ENCODE assay signal across 8 cellular contexts in the genomic region with DNA sequence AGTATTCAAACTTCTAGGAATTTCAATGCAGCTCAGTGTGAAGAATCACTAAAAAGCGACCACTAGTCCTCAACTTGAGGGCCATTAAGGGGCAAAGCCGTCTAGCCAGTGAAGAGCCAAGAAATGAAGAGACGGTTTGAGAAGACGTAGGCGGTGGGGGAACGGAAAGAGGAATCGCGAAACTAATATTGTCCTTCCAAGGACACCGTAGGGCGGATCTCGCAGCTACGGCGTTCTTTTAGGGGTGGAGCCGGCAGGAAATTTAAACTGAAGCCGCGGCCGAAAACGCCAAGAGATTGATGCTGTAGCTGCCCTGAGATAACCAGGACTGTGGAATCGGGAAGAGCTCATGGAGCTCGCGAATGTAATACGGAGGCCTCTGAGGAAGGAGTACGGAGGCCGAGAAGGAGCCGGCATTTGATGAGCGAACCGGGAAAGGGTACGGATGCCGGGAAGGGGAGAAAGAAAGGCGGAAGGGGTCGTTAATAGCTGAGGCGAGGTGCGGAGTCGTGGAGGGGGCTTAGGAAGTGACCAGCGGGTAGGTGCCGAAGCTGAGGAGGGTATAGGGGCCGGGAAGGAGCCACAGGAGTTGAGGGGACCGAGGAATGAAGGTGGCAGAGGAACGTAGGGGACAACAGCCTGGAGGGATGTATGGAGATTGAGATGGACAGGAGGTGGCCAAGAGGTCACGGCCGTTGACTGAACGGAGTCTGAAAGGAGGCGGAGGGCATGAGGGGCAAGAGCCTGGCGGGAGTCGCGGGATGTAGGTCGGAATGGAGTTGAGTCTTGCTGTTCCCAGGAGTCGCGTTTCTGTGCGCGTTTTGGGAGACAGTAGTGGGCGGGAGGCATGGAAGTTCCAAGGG. TPM values are rescaled to one million over a fixed set of nuclear protein-coding genes. Genes with fewer than 3 reads are reported as not detected.
DNase-seq lines count a peak whose midpoint lies in the region; ATAC-seq, FAIRE-seq and TF ChIP-seq lines count a peak whose summit lies in the region.

A gene with protein sequence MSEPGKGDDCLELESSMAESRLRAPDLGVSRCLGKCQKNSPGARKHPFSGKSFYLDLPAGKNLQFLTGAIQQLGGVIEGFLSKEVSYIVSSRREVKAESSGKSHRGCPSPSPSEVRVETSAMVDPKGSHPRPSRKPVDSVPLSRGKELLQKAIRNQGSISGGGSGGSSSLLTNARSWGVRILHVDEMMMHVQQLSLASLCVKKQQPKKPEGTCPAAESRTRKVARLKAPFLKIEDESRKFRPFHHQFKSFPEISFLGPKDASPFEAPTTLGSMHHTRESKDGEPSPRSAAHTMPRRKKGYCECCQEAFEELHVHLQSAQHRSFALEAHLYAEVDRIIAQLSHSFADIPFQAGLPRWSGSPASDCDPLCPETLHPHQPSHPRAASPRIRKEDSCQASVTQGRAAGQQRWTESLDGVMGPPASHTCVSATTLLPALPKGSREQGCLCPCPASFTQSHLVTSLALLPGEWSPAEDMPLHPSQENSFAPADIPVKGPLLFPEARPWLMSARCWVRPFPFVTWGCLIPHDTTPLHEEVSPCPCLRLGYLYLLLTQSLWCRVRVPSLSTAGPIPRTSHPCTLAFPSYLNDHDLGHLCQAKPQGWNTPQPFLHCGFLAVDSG (plus strand): TSS at position 265 of the 863 bp plus-strand sequence. CDS start 156 bp downstream, at position 421.

- peaks cover 4 to 8% of the 10 kb centered on the region in 2 donors for H3K4me1 ChIP-seq in kidney (ENCODE audit: control insufficient read depth in 1 of 2, insufficient read depth in 1 of 2, low read depth in 1 of 2, low read length in 2 of 2)

- no peak for TF ChIP-seq CTCF in kidney (IDR thresholded peaks at IDR 0.05; ENCODE audit: borderline replicate concordance, extremely low read depth, insufficient read depth)

- no peak for FAIRE-seq in kidney (lab: Jason Lieb, UNC)

- intact Hi-C loops in kidney (cut with DNase I): no loop called here

- peak; percentile 98 for DNase-seq in DMS53 (lab: John Stamatoyannopoulos, UW)
- DNase-seq in NCI-H446 treated with DMSO at 0.1 percent for 48 hours (lab: John Stamatoyannopoulos, UW): peak; percentile 84
- peak; percentile 91 for DNase-seq in cerebellar cortex (ENCODE audit: low spot score)
- DNase-seq in kidney: peak; percentile 84
- DNase-seq in stimulated activated CD4-positive, alpha-beta T cell treated with anti-CD3 and anti-CD28 coated beads, Interleukin-12 subunit alpha, Interleukin-12 subunit beta, amount 100 ng/mL, for 48 hours (ENCODE audit: low read depth in 2 of 3, low spot score in 1 of 3): peak; percentile 71 to 93 (median 79)

- H3K27ac ChIP-seq in kidney (ENCODE audit: low read depth in 2 of 2, low read length in 2 of 2): peak within 1 kb of the TSS; percentile 11 to 33

- H3K4me3 ChIP-seq in kidney (ENCODE audit: low read length in 2 of 2): peak within 1 kb of the TSS; percentile 95 to 99

- no peaks in the 10 kb centered on the region for H3K9me3 ChIP-seq in kidney (ENCODE audit: control insufficient read depth in 1 of 2, low read length in 2 of 2)

- peak within 1 kb of the TSS; percentile 14 to 76 for H3K9ac ChIP-seq in kidney (ENCODE audit: low read length in 2 of 2)

- H3K36me3 ChIP-seq in kidney (ENCODE audit: control insufficient read depth in 1 of 2, insufficient read depth in 2 of 2, low read length in 2 of 2): no peaks in the 10 kb centered on the region

- ATAC-seq in HG02970 (IDR thresholded peaks at IDR 0.05; ENCODE audit: low FRiP score, unreplicated experiment) (peak; percentile 82), GM18870 (IDR thresholded peaks at IDR 0.05; ENCODE audit: unreplicated experiment) (no peak)
- ATAC-seq in activated CD4-positive, CD25-positive, alpha-beta regulatory T cell treated with anti-CD3 and anti-CD28 coated beads, Interleukin-2, amount 50 U/mL, for 24 hours: peak; percentile 81 to 86

RNA-seq across cellular contexts. Expression of the gene that starts here (rescaled TPM):
- 3.5 TPM for total RNA-seq in kidney
- polyA plus RNA-seq in kidney (ENCODE audit: insufficient read depth, low read depth, low replicate concordance): 1.8 TPM
